ENCODE assay signal across 1 cellular context in the genomic region with DNA sequence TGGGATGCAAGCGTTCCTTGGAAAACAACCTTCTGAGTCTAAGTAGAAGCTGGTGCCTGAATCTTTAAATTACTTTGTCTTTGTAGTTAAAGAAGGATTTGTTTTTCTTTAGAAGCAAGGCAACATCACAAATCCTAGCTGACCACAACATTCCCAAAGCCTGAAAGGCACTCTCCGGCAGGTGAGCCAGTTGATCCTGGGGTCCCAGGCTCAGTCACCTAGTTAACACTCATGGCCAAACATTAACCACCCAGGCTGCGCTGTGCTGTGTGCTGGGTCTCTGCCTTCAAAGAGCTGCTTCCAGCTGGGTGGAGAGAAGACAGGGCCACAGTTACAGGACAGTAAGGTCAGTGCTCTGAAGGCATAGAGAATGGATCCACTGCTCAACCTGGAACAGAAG.
TF ChIP-seq lines count a peak whose summit lies in the region.

No MANE protein-coding gene starts in this region.

TF ChIP-seq in HepG2, 621 proteins besides CTCF, POLR2A, EP300 and RAD21:
- no peak for TF ChIP-seq KLF9 (CRISPR knock-in tag; IDR thresholded peaks at IDR 0.05; ENCODE audit: low read depth)
- TF ChIP-seq, protein P1, sequence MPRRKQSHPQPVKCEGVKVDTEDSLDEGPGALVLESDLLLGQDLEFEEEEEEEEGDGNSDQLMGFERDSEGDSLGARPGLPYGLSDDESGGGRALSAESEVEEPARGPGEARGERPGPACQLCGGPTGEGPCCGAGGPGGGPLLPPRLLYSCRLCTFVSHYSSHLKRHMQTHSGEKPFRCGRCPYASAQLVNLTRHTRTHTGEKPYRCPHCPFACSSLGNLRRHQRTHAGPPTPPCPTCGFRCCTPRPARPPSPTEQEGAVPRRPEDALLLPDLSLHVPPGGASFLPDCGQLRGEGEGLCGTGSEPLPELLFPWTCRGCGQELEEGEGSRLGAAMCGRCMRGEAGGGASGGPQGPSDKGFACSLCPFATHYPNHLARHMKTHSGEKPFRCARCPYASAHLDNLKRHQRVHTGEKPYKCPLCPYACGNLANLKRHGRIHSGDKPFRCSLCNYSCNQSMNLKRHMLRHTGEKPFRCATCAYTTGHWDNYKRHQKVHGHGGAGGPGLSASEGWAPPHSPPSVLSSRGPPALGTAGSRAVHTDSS (CRISPR knock-in tag; conservative IDR thresholded peaks at IDR 0.05), result no peak
- TF ChIP-seq POLR2G (IDR thresholded peaks at IDR 0.05; ENCODE audit: low read depth, low read length), result no peak
- TF ChIP-seq ZNF556 (CRISPR knock-in tag; IDR thresholded peaks at IDR 0.05; ENCODE audit: borderline replicate concordance), result no peak
- no peak for TF ChIP-seq MAFK (conservative IDR thresholded peaks at IDR 0.05 in 1 of 2, IDR thresholded peaks at IDR 0.05 in 1 of 2; ENCODE audit: low read length in 2 of 2)
- no peak for TF ChIP-seq ZNF772 (CRISPR knock-in tag; IDR thresholded peaks at IDR 0.05)
- no peak for TF ChIP-seq ZNF350 (CRISPR knock-in tag; IDR thresholded peaks at IDR 0.05; ENCODE audit: borderline replicate concordance, low read depth)
- TF ChIP-seq ZNF558 (CRISPR knock-in tag; IDR thresholded peaks at IDR 0.05; ENCODE audit: borderline replicate concordance), result no peak
- TF ChIP-seq CBFB (CRISPR knock-in tag; IDR thresholded peaks at IDR 0.05), result no peak
- TF ChIP-seq, protein P2, sequence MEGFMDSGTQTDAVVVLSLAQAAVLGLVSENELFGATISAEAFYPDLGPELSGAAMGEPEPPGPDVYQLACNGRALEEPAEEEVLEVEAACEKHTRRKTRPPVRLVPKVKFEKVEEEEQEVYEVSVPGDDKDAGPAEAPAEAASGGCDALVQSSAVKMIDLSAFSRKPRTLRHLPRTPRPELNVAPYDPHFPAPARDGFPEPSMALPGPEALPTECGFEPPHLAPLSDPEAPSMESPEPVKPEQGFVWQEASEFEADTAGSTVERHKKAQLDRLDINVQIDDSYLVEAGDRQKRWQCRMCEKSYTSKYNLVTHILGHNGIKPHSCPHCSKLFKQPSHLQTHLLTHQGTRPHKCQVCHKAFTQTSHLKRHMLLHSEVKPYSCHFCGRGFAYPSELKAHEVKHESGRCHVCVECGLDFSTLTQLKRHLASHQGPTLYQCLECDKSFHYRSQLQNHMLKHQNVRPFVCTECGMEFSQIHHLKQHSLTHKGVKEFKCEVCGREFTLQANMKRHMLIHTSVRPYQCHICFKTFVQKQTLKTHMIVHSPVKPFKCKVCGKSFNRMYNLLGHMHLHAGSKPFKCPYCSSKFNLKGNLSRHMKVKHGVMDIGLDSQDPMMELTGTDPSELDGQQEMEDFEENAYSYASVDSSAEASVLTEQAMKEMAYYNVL (CRISPR knock-in tag; IDR thresholded peaks at IDR 0.05; ENCODE audit: borderline replicate concordance), result no peak
- TF ChIP-seq, protein P3, sequence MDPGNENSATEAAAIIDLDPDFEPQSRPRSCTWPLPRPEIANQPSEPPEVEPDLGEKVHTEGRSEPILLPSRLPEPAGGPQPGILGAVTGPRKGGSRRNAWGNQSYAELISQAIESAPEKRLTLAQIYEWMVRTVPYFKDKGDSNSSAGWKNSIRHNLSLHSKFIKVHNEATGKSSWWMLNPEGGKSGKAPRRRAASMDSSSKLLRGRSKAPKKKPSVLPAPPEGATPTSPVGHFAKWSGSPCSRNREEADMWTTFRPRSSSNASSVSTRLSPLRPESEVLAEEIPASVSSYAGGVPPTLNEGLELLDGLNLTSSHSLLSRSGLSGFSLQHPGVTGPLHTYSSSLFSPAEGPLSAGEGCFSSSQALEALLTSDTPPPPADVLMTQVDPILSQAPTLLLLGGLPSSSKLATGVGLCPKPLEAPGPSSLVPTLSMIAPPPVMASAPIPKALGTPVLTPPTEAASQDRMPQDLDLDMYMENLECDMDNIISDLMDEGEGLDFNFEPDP (CRISPR knock-in tag; conservative IDR thresholded peaks at IDR 0.05), result no peak
